ENCODE assay signal across 9 cellular contexts in the genomic region with DNA sequence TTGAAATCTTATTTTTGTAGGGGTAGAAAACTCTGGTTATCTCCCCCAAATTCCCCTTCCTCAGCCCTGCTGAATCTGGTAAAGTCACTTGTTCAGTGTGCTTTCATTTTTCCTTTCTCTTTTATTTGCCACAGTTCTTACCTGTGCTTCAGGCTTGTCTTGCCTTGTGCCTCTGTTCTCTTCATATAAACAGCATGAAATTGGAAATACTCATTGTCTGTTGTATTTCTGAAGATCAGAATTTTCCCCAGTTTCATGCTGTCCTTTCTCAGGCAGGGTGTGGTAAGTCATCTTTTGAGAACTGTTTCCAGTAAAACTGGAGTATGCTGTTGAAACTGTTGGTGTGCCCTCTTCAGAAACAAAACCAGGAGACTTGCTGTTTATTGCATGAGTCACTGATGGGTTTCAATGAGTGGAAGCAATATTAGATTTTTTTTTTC. TPM values are rescaled to one million over a fixed set of nuclear protein-coding genes. Genes with fewer than 3 reads are reported as not detected.
DNase-seq lines count a peak whose midpoint lies in the region; ATAC-seq lines count a peak whose summit lies in the region.
"Had no signal": no experiment of that assay in that cellular context is flagged by ENCODE, and none has a peak within 500 bp of the region (broad histone marks: within the 10 kb centered on the region; RNA-seq: fewer than 3 reads in every experiment).

No MANE protein-coding gene starts in this region.

- peak overlapping the region; percentile 92 for H3K27ac Mint-ChIP-seq in activated naive CD8-positive, alpha-beta T cell treated with anti-CD3 and anti-CD28 coated beads, Interleukin-2, amount 50 U/mL, for 24 hours
- H3K27ac Mint-ChIP-seq in natural killer cell treated with Interleukin-12 subunit alpha and Interleukin-12 subunit beta and Interleukin-15 and Interleukin-18, amount 100 ng/mL, for 72 hours = peak overlapping the region; percentile 71 to 92

- peaks cover 25% of the 10 kb centered on the region for H3K36me3 Mint-ChIP-seq in activated naive CD8-positive, alpha-beta T cell treated with anti-CD3 and anti-CD28 coated beads, Interleukin-2, amount 50 U/mL, for 24 hours (ENCODE audit: low read depth)
- no peaks in the 10 kb centered on the region for H3K36me3 Mint-ChIP-seq in natural killer cell treated with Interleukin-12 subunit alpha and Interleukin-12 subunit beta and Interleukin-15 and Interleukin-18, amount 100 ng/mL, for 72 hours

- DNase-seq in EL (peak; percentile 66), D341Med (ENCODE audit: low spot score) (no peak), NCI-H2171 treated with DMSO at 0.1 percent for 48 hours (lab: John Stamatoyannopoulos, UW) (no peak), NCI-H146 (lab: John Stamatoyannopoulos, UW) (no peak)
- DNase-seq in activated naive CD8-positive, alpha-beta T cell treated with anti-CD3 and anti-CD28 coated beads, Interleukin-2, amount 50 U/mL, for 24 hours = no peak
- DNase-seq in natural killer cell treated with Interleukin-12 subunit alpha and Interleukin-12 subunit beta and Interleukin-15 and Interleukin-18, amount 100 ng/mL, for 72 hours (ENCODE audit: low spot score) = no peak
- DNase-seq: right lobe of liver had no signal

- H3K27me3 Mint-ChIP-seq in activated naive CD8-positive, alpha-beta T cell treated with anti-CD3 and anti-CD28 coated beads, Interleukin-2, amount 50 U/mL, for 24 hours = no peaks in the 10 kb centered on the region
- H3K27me3 Mint-ChIP-seq in natural killer cell treated with Interleukin-12 subunit alpha and Interleukin-12 subunit beta and Interleukin-15 and Interleukin-18, amount 100 ng/mL, for 72 hours = no peaks in the 10 kb centered on the region

- peak overlapping the region; percentile 76 for H3K4me3 Mint-ChIP-seq in activated naive CD8-positive, alpha-beta T cell treated with anti-CD3 and anti-CD28 coated beads, Interleukin-2, amount 50 U/mL, for 24 hours
- H3K4me3 Mint-ChIP-seq in natural killer cell treated with Interleukin-12 subunit alpha and Interleukin-12 subunit beta and Interleukin-15 and Interleukin-18, amount 100 ng/mL, for 72 hours = peak overlapping the region; percentile 85

- ATAC-seq in GM19452 (IDR thresholded peaks at IDR 0.05; ENCODE audit: unreplicated experiment) (peak; percentile 72), HG03354 (IDR thresholded peaks at IDR 0.05; ENCODE audit: poor library complexity, severe bottlenecking, unreplicated experiment) (peak; percentile 82)
- peak; percentile 59 for ATAC-seq in activated naive CD8-positive, alpha-beta T cell treated with anti-CD3 and anti-CD28 coated beads, Interleukin-2, amount 50 U/mL, for 24 hours
- peak; percentile 64 to 85 for ATAC-seq in natural killer cell treated with Interleukin-12 subunit alpha and Interleukin-12 subunit beta and Interleukin-15 and Interleukin-18, amount 100 ng/mL, for 72 hours

- peaks cover 91% of the 10 kb centered on the region for H3K4me1 Mint-ChIP-seq in activated naive CD8-positive, alpha-beta T cell treated with anti-CD3 and anti-CD28 coated beads, Interleukin-2, amount 50 U/mL, for 24 hours
- H3K4me1 Mint-ChIP-seq in natural killer cell treated with Interleukin-12 subunit alpha and Interleukin-12 subunit beta and Interleukin-15 and Interleukin-18, amount 100 ng/mL, for 72 hours (ENCODE audit: low read depth in 2 of 2) = peaks cover 65 to 74% of the 10 kb centered on the region in 2 donors

- no peaks in the 10 kb centered on the region for H3K9me3 Mint-ChIP-seq in activated naive CD8-positive, alpha-beta T cell treated with anti-CD3 and anti-CD28 coated beads, Interleukin-2, amount 50 U/mL, for 24 hours
- H3K9me3 Mint-ChIP-seq in natural killer cell treated with Interleukin-12 subunit alpha and Interleukin-12 subunit beta and Interleukin-15 and Interleukin-18, amount 100 ng/mL, for 72 hours = peaks cover 6% of the 10 kb centered on the region

RNA-seq across cellular contexts. Expression of a gene that starts 7.0 kb away (rescaled TPM):
- total RNA-seq in natural killer cell treated with Interleukin-12 subunit alpha and Interleukin-12 subunit beta and Interleukin-15 and Interleukin-18, amount 100 ng/mL, for 72 hours = 100 to 1,000 TPM in 1 of 2 donors, 10 to 100 TPM in 1; 86.3 to 124 TPM
